In genomic region chr5:180435594-180435993, GRCh38 we compare ENCODE assay signal across 29 cellular contexts.
"Had no signal": no experiment of that assay in that cellular context is flagged by ENCODE, and none has a peak within 500 bp of the region (broad histone marks: within the 10 kb centered on the region; RNA-seq: fewer than 3 reads in every experiment).

No MANE protein-coding gene starts in this region.

- H3K36me3 ChIP-seq: adrenal gland, brain microvascular endothelial cell, breast epithelium had no signal

- H3K4me3 ChIP-seq: adrenal gland, body of pancreas, breast epithelium had no signal

- H3K27me3 ChIP-seq: adrenal gland, body of pancreas, brain microvascular endothelial cell had no signal

- DNase-seq: activated B cell treated with CpG ODN at 0.5 μM for 24 hours; activated CD4-positive, alpha-beta memory T cell treated with anti-CD3 and anti-CD28 coated beads for 36 hours; activated CD4-positive, alpha-beta T cell treated with anti-CD3 and anti-CD28 coated beads for 4 hours; activated CD4-positive, alpha-beta T cell treated with anti-CD3 and anti-CD28 coated beads, Interleukin-2, amount 10 ng/mL, durations not matched to agents 24 days and 14 days; activated CD4-positive, alpha-beta T cell treated with anti-CD3 and anti-CD28 coated beads, Interleukin-2, amount 50 U/mL, for 1 hour; activated CD4-positive, alpha-beta T cell treated with anti-CD3 and anti-CD28 coated beads, Interleukin-2, amount 50 U/mL, for 4 hours; activated CD4-positive, CD25-positive, alpha-beta regulatory T cell treated with anti-CD3 and anti-CD28 coated beads, Interleukin-2, amount 50 U/mL, for 72 hours; activated CD8-positive, alpha-beta memory T cell treated with anti-CD3 and anti-CD28 coated beads, Interleukin-2, amount 50 U/mL, for 4 hours; activated CD8-positive, alpha-beta T cell treated with anti-CD3 and anti-CD28 coated beads for 36 hours; activated effector memory CD4-positive, alpha-beta T cell treated with anti-CD3 and anti-CD28 coated beads, Interleukin-2, amount 50 U/mL, for 16 hours; activated gamma-delta T cell treated with Interleukin-2 at 50 U/mL for 16 hours; activated naive CD4-positive, alpha-beta T cell; activated naive CD4-positive, alpha-beta T cell treated with anti-CD3 and anti-CD28 coated beads for 36 hours; activated naive CD4-positive, alpha-beta T cell treated with anti-CD3 and anti-CD28 coated beads, Interleukin-2, amount 50 U/mL, for 16 hours; activated naive CD8-positive, alpha-beta T cell treated with anti-CD3 and anti-CD28 coated beads for 36 hours; activated T-cell treated with anti-CD3 and anti-CD28 coated beads for 4 hours; activated T-cell treated with anti-CD3 and anti-CD28 coated beads, Interleukin-2, amount 50 U/mL, for 1 hour; activated T-cell treated with anti-CD3 and anti-CD28 coated beads, Interleukin-2, amount 50 U/mL, for 4 hours; activated T-cell treated with anti-CD3 and anti-CD28 coated beads, Interleukin-2, amount 50 U/mL, for 72 hours; adrenal gland; amniotic stem cell; aorta; body of pancreas; brain microvascular endothelial cell; central memory CD4-positive, alpha-beta T cell; T-helper 1 cell; T-helper 2 cell; T-helper 9 cell had no signal

- H3K4me1 ChIP-seq: adrenal gland, body of pancreas, breast epithelium had no signal

- H3K27ac ChIP-seq: adrenal gland, body of pancreas, brain microvascular endothelial cell, breast epithelium had no signal

- H3K9me3 ChIP-seq: adrenal gland, body of pancreas had no signal
